ENCODE assay signal across 16 cellular contexts in genomic region chr1:43981135-43981491, GRCh38. TPM values are rescaled to one million over a fixed set of nuclear protein-coding genes. Genes with fewer than 3 reads are reported as not detected.
DNase-seq lines count a peak whose midpoint lies in the region; ATAC-seq and TF ChIP-seq lines count a peak whose summit lies in the region.
"Had no signal": no experiment of that assay in that cellular context is flagged by ENCODE, and none has a peak within 500 bp of the region (broad histone marks: within the 10 kb centered on the region; RNA-seq: fewer than 3 reads in every experiment).

No MANE protein-coding gene starts in this region.

- peaks cover 32% of the 10 kb centered on the region for H3K79me1 ChIP-seq in mesendoderm (ENCODE audit: low read length)

- no peak overlapping the region for H2BK15ac ChIP-seq in mesendoderm (replicated peaks; ENCODE audit: low read depth)

- H3K56ac ChIP-seq in mesendoderm (ENCODE audit: low read length): peak overlapping the region; percentile 40

- peak overlapping the region; percentile 75 for H3K4me3 Mint-ChIP-seq in Caco-2 (ENCODE audit: unreplicated experiment)
- H3K4me3 Mint-ChIP-seq in activated T-helper 17 cell treated with anti-CD3 and anti-CD28 coated beads, Interleukin-2, amount 50 U/mL, for 72 hours: peak overlapping the region; percentile 83

- no peaks in the 10 kb centered on the region for H3K27me3 Mint-ChIP-seq in Caco-2 (ENCODE audit: insufficient read depth, unreplicated experiment)
- no peaks in the 10 kb centered on the region for H3K27me3 Mint-ChIP-seq in activated T-helper 17 cell treated with anti-CD3 and anti-CD28 coated beads, Interleukin-2, amount 50 U/mL, for 72 hours

- H3K36me3 ChIP-seq in Caco-2 (ENCODE audit: control insufficient read depth, insufficient read depth, low read length): peaks cover 3% of the 10 kb centered on the region
- H3K36me3 ChIP-seq in mesendoderm (ENCODE audit: control insufficient read depth, insufficient read depth, low read length): peaks cover 10% of the 10 kb centered on the region

- no peak overlapping the region for H4K5ac ChIP-seq in mesendoderm (ENCODE audit: low read length)

- POLR2A ChIA-PET in Caco-2 (lab: Charles Lee): no interaction called here

- intact Hi-C loops in Caco-2 (cut with micrococcal nuclease; ENCODE audit: unreplicated experiment): no loop called here

- H3K79me2 ChIP-seq in mesendoderm (ENCODE audit: control insufficient read depth, insufficient read depth, low read length): peaks cover 9% of the 10 kb centered on the region

- H3K27ac ChIP-seq in 22Rv1 (peak overlapping the region; percentile 94; the same call in 1 of the 2 replicates), mesendoderm (ENCODE audit: low read depth, low read length) (no peak overlapping the region)
- H3K27ac ChIP-seq: gastroesophageal sphincter had no signal

- DNase-seq in Caco-2: no peak
- DNase-seq in mesendoderm: no peak
- DNase-seq in NCI-H2081 (lab: John Stamatoyannopoulos, UW): no peak
- DNase-seq: activated CD4-positive, CD25-positive, alpha-beta regulatory T cell treated with anti-CD3 and anti-CD28 coated beads, Interleukin-2, amount 50 U/mL, for 72 hours; activated T-cell treated with anti-CD3 and anti-CD28 coated beads, Interleukin-2, amount 50 U/mL, for 72 hours; C1 segment of cervical spinal cord; dorsolateral prefrontal cortex; NCI-H2171; stimulated activated CD4-positive, alpha-beta T cell treated with anti-CD3 and anti-CD28 coated beads, Interleukin-2, amount 100 ng/mL, for 24 hours; T-cell had no signal

- no peak for ATAC-seq in activated T-helper 17 cell treated with anti-CD3 and anti-CD28 coated beads, Interleukin-2, amount 50 U/mL, for 72 hours (replicated peaks)
- ATAC-seq in HG02623 (IDR thresholded peaks at IDR 0.05; ENCODE audit: unreplicated experiment) (no peak), HG03571 (IDR thresholded peaks at IDR 0.05; ENCODE audit: unreplicated experiment) (no peak), GM21786 (IDR thresholded peaks at IDR 0.05; ENCODE audit: unreplicated experiment) (no peak)
- ATAC-seq: activated T-cell treated with anti-CD3 and anti-CD28 coated beads, Interleukin-2, amount 50 U/mL, for 72 hours; gastroesophageal sphincter; T-cell had no signal

- H3K4me1 Mint-ChIP-seq in Caco-2 (ENCODE audit: low read depth, unreplicated experiment): peaks cover 30% of the 10 kb centered on the region
- peaks cover 40% of the 10 kb centered on the region for H3K4me1 Mint-ChIP-seq in activated T-helper 17 cell treated with anti-CD3 and anti-CD28 coated beads, Interleukin-2, amount 50 U/mL, for 72 hours

- no peaks in the 10 kb centered on the region for H3K9me3 Mint-ChIP-seq in Caco-2 (ENCODE audit: unreplicated experiment)
- H3K9me3 Mint-ChIP-seq in activated T-helper 17 cell treated with anti-CD3 and anti-CD28 coated beads, Interleukin-2, amount 50 U/mL, for 72 hours: no peaks in the 10 kb centered on the region
- H3K9me3 Mint-ChIP-seq: activated T-cell treated with anti-CD3 and anti-CD28 coated beads, Interleukin-2, amount 50 U/mL, for 72 hours; T-cell had no signal

- H3K27me3 ChIP-seq in Caco-2 (replicated peaks; ENCODE audit: control insufficient read depth, insufficient read depth, low read length) (no peaks in the 10 kb centered on the region), mesendoderm (ENCODE audit: insufficient read depth, low read length, poor library complexity) (no peaks in the 10 kb centered on the region)
- H3K27me3 ChIP-seq: dorsolateral prefrontal cortex, gastroesophageal sphincter had no signal

- H3K4me2 ChIP-seq in mesendoderm (ENCODE audit: low read length): no peak overlapping the region

- no peak overlapping the region for H2BK5ac ChIP-seq in mesendoderm (ENCODE audit: low read length)

- H4K8ac ChIP-seq in mesendoderm (ENCODE audit: low read depth, low read length): no peak overlapping the region

- no peak overlapping the region for H3K4ac ChIP-seq in mesendoderm (ENCODE audit: low read depth, low read length)

- H3K23ac ChIP-seq in mesendoderm (ENCODE audit: low read length): no peak overlapping the region

- no CpG with 5 or more reads among the region's 20 CpGs for WGBS in mesendoderm (ENCODE audit: extremely low coverage, insufficient coverage, low lambda C conversion rate)

- TF ChIP-seq CTCF in 22Rv1 (IDR thresholded peaks at IDR 0.05): no peak
- TF ChIP-seq CTCF in Caco-2 (IDR thresholded peaks at IDR 0.05; ENCODE audit: insufficient read depth in 1 of 2, low read depth in 1 of 2, low read length in 1 of 2, severe bottlenecking in 1 of 2, unreplicated experiment in 1 of 2): no peak

- H3K4me3 ChIP-seq in Caco-2 (ENCODE audit: low read depth, low read length) (no peak overlapping the region), mesendoderm (ENCODE audit: low read length) (no peak overlapping the region)
- H3K4me3 ChIP-seq: gastroesophageal sphincter had no signal

- H2AK5ac ChIP-seq in mesendoderm (ENCODE audit: low read length): no peak overlapping the region

- H3K18ac ChIP-seq in mesendoderm (ENCODE audit: low read length): no peak overlapping the region

- no peak overlapping the region for H3K27ac Mint-ChIP-seq in Caco-2 (ENCODE audit: unreplicated experiment)
- H3K27ac Mint-ChIP-seq in activated T-helper 17 cell treated with anti-CD3 and anti-CD28 coated beads, Interleukin-2, amount 50 U/mL, for 72 hours: peak overlapping the region; percentile 40
- H3K27ac Mint-ChIP-seq: activated T-cell treated with anti-CD3 and anti-CD28 coated beads, Interleukin-2, amount 50 U/mL, for 72 hours had no signal

- peaks cover 21% of the 10 kb centered on the region for H3K4me1 ChIP-seq in Caco-2
- H3K4me1 ChIP-seq in mesendoderm (ENCODE audit: control insufficient read depth, low read depth, low read length): no peaks in the 10 kb centered on the region

- no peak overlapping the region for H3K9ac ChIP-seq in mesendoderm (ENCODE audit: low read length)

- no TSS peak for BruUV-seq in Caco-2 (replicated peaks; lab: Mats Ljungman, UMichigan)

- no peaks in the 10 kb centered on the region for H3K9me3 ChIP-seq in Caco-2
- H3K9me3 ChIP-seq: gastroesophageal sphincter had no signal

- no peak overlapping the region for H2BK120ac ChIP-seq in mesendoderm (ENCODE audit: low read depth, low read length)

- CTCF ChIA-PET in Caco-2 (lab: Charles Lee): no interaction called here

- peaks cover 33% of the 10 kb centered on the region for H3K36me3 Mint-ChIP-seq in Caco-2 (ENCODE audit: insufficient read depth, unreplicated experiment)
- H3K36me3 Mint-ChIP-seq in activated T-helper 17 cell treated with anti-CD3 and anti-CD28 coated beads, Interleukin-2, amount 50 U/mL, for 72 hours (ENCODE audit: low read depth): peaks cover 52% of the 10 kb centered on the region

RNA-seq across cellular contexts. Expression of gene B4GALT2, which starts 2.1 kb away (rescaled TPM):
- total RNA-seq in Caco-2 (2022): 28.6 and 31.5 TPM in 2 replicates
- 10 to 100 TPM; 18.5 to 34.4 TPM for total RNA-seq in activated T-helper 17 cell treated with anti-CD3 and anti-CD28 coated beads, Interleukin-2, amount 50 U/mL, for 72 hours
- 50.4 TPM for polyA plus RNA-seq in mesendoderm (2013, experiment 1 of 2)
- polyA plus RNA-seq in mesendoderm (2013, experiment 2 of 2): 49.5 TPM

RNA-seq across cellular contexts. Expression of gene ATP6V0B, which starts 6.4 kb away (rescaled TPM):
- total RNA-seq in Caco-2 (2022): 89.9 and 91.2 TPM in 2 replicates
- 100 to 1,000 TPM in 1 of 2 donors, 10 to 100 TPM in 1; 80.1 to 183 TPM for total RNA-seq in activated T-helper 17 cell treated with anti-CD3 and anti-CD28 coated beads, Interleukin-2, amount 50 U/mL, for 72 hours
- 56.2 TPM for polyA plus RNA-seq in mesendoderm (2013, experiment 1 of 2)
- polyA plus RNA-seq in mesendoderm (2013, experiment 2 of 2): 55.4 TPM

RNA-seq across cellular contexts. Expression of gene CCDC24, which starts 10.3 kb away (rescaled TPM):
- total RNA-seq in Caco-2 (2022): 5.1 and 5.2 TPM in 2 replicates
- total RNA-seq in activated T-helper 17 cell treated with anti-CD3 and anti-CD28 coated beads, Interleukin-2, amount 50 U/mL, for 72 hours: 1 to 10 TPM in 1 of 2 donors, under 1 TPM in 1; 0.95 to 2.6 TPM
- polyA plus RNA-seq in mesendoderm (2013, experiment 1 of 2): 4.0 TPM
- 5.2 TPM for polyA plus RNA-seq in mesendoderm (2013, experiment 2 of 2)

RNA-seq across cellular contexts. Expression of gene DPH2, which starts 11.3 kb away (rescaled TPM):
- total RNA-seq in Caco-2 (2022): 29.0 and 29.5 TPM in 2 replicates
- total RNA-seq in activated T-helper 17 cell treated with anti-CD3 and anti-CD28 coated beads, Interleukin-2, amount 50 U/mL, for 72 hours: 10 to 100 TPM; 24.7 to 59.4 TPM
- 39.9 TPM for polyA plus RNA-seq in mesendoderm (2013, experiment 1 of 2)
- polyA plus RNA-seq in mesendoderm (2013, experiment 2 of 2): 39.4 TPM

RNA-seq across cellular contexts. Expression of gene IPO13, which starts 34.4 kb away (rescaled TPM):
- 14.1 and 15.9 TPM in 2 replicates for total RNA-seq in Caco-2 (2022)
- total RNA-seq in activated T-helper 17 cell treated with anti-CD3 and anti-CD28 coated beads, Interleukin-2, amount 50 U/mL, for 72 hours: 10 to 100 TPM in 1 of 2 donors, 1 to 10 TPM in 1; 9.4 to 26.5 TPM
- polyA plus RNA-seq in mesendoderm (2013, experiment 1 of 2): 10.8 TPM
- 9.7 TPM for polyA plus RNA-seq in mesendoderm (2013, experiment 2 of 2)
